In the genomic region with DNA sequence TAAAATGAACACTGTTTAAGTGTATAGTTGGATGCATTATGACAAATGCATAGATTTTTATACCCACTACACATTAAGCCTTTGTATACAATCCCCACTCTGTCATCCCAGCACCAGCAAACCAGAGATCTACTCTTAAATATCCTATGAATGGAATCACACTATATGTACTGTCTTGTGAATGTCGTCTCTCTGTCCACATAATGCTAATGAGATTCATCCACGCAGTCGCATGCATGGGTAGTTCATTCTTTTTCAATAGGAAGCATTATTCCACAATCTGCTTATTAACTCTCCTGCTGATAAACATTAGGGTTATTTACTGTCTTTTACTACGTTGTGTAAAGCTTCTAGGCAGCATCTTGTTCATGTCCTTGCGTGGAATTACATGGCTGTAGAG, we compare ENCODE assay signal across 20 cellular contexts.
"Had no signal": no experiment of that assay in that cellular context is flagged by ENCODE, and none has a peak within 500 bp of the region (broad histone marks: within the 10 kb centered on the region; RNA-seq: fewer than 3 reads in every experiment).

No MANE protein-coding gene starts in this region.

- H3K36me3 ChIP-seq: adrenal gland, breast epithelium, ovary, thyroid gland, uterus, WERI-Rb-1 had no signal

- H3K4me3 ChIP-seq: breast epithelium, coronary artery, hepatocyte, ovary, thyroid gland, uterus had no signal

- H3K9me3 ChIP-seq: adrenal gland, breast epithelium, ovary, thyroid gland, uterus had no signal

- FAIRE-seq: astrocyte had no signal

- H3K27me3 ChIP-seq: adrenal gland, breast epithelium, hepatocyte, ovary, thyroid gland, uterus had no signal

- H2AFZ ChIP-seq: hepatocyte had no signal

- H3K79me2 ChIP-seq: hepatocyte had no signal

- H3K4me1 ChIP-seq: adrenal gland, breast epithelium, thyroid gland, uterus had no signal

- H3K4me2 ChIP-seq: hepatocyte had no signal

- DNase-seq: activated CD4-positive, alpha-beta T cell treated with anti-CD3 and anti-CD28 coated beads for 1 hour; activated CD4-positive, alpha-beta T cell treated with anti-CD3 and anti-CD28 coated beads, Interleukin-2, amount 50 U/mL, for 4 hours; activated gamma-delta T cell treated with Interleukin-2 at 50 U/mL for 16 hours; adrenal gland; mesenchymal stem cell; naive thymus-derived CD4-positive, alpha-beta T cell; ovary; stimulated activated CD4-positive, alpha-beta T cell treated with anti-CD3 and anti-CD28 coated beads, Interleukin-12 subunit alpha, Interleukin-12 subunit beta, amount 100 ng/mL, for 4 hours; stimulated activated CD4-positive, alpha-beta T cell treated with anti-CD3 and anti-CD28 coated beads, Interleukin-1b, Interleukin-23, amount 100 ng/mL, for 48 hours; stimulated activated CD8-positive, alpha-beta memory T cell treated with anti-CD3 and anti-CD28 coated beads, Interleukin-4, amount 100 ng/mL, for 48 hours; stimulated activated naive CD4-positive, alpha-beta T cell; T-helper 17 cell; thyroid gland; uterus; WERI-Rb-1 had no signal

- H3K27ac ChIP-seq: adrenal gland, breast epithelium, coronary artery, hepatocyte, ovary, thyroid gland, uterus, WERI-Rb-1 had no signal

- ATAC-seq: activated naive CD4-positive, alpha-beta T cell treated with anti-CD3 and anti-CD28 coated beads, Interleukin-2, amount 50 U/mL, for 72 hours; naive thymus-derived CD4-positive, alpha-beta T cell; T-helper 17 cell had no signal
